In the genomic region with DNA sequence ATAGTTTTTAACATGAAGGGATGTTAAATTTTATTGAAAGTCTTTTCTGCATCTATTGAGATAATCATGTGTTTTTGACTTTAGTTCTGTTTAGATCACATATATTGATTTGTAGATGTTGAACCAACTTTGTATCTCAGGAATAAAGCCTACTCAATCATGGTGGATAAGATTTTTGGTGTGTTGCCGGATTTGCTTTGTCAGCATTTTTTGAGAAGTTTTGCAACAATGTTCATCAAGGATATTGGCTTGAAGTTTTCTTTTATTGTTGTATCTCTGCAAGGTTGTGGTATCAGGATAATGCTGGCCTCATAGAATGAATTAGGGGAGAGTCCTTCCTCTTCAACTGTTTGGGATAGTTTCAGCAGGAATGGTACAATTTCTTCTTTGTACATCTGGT, we compare ENCODE assay signal across 3 cellular contexts.
TF ChIP-seq lines count a peak whose summit lies in the region.

No MANE protein-coding gene starts in this region.

TF ChIP-seq in A549, 52 proteins besides CTCF, POLR2A, EP300 and RAD21:
- TF ChIP-seq MAFK (IDR thresholded peaks at IDR 0.05; ENCODE audit: partially characterized antibody) (peak; percentile 98), BHLHE40 (IDR thresholded peaks at IDR 0.05; ENCODE audit: low read depth, low read length) (no peak)

TF ChIP-seq in IMR-90, 13 proteins besides CTCF, POLR2A, EP300 and RAD21:
- TF ChIP-seq MAZ (IDR thresholded peaks at IDR 0.05; ENCODE audit: borderline replicate concordance, low read depth, low read length): no peak
- peak; percentile 99 for TF ChIP-seq MAFK (IDR thresholded peaks at IDR 0.05; ENCODE audit: low read depth, low read length)

TF ChIP-seq in H1, 55 proteins besides CTCF, POLR2A, EP300 and RAD21:
- TF ChIP-seq CTBP2 (IDR thresholded peaks at IDR 0.05; ENCODE audit: borderline replicate concordance, insufficient read depth, insufficient read length, low read length) (no peak), CHD1 (IDR thresholded peaks at IDR 0.05; ENCODE audit: low read depth, low read length) (no peak), MAFK (IDR thresholded peaks at IDR 0.05; ENCODE audit: low read depth, low read length) (peak; percentile 97), HDAC6 (IDR thresholded peaks at IDR 0.05; ENCODE audit: low read depth, low read length) (no peak), RNF2 (IDR thresholded peaks at IDR 0.05; ENCODE audit: borderline replicate concordance, low read depth, low read length, missing control alignments, poor library complexity, severe bottlenecking) (no peak), SIN3A (conservative IDR thresholded peaks at IDR 0.05 in 1 of 2, IDR thresholded peaks at IDR 0.05 in 1 of 2; ENCODE audit: low read depth in 1 of 2, low read length in 2 of 2) (no peak), PHF8 (conservative IDR thresholded peaks at IDR 0.05; ENCODE audit: low read depth, low read length) (no peak)
- TF ChIP-seq, protein P1, sequence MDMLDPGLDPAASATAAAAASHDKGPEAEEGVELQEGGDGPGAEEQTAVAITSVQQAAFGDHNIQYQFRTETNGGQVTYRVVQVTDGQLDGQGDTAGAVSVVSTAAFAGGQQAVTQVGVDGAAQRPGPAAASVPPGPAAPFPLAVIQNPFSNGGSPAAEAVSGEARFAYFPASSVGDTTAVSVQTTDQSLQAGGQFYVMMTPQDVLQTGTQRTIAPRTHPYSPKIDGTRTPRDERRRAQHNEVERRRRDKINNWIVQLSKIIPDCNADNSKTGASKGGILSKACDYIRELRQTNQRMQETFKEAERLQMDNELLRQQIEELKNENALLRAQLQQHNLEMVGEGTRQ (IDR thresholded peaks at IDR 0.05; ENCODE audit: low read length): no peak
TF ChIP-seq in H1: peak in this region for 1.
